ENCODE assay signal across 15 cellular contexts in the genomic region with DNA sequence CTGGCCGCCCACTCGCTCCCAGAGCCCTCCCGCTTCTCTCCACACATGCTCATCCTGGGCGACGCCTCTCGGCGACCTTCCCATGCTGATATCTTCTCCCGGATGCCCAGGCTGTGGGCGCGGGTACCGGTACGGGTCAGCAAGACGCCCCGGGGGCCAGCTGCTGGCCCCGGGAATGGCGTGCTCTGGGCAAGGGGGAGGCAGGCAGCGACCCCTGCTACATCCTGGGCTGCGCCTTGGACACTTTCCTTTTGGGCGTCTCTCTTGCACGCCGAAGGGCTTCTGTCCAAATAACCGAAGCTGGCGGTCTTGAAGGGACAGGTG.
"Had no signal": no experiment of that assay in that cellular context is flagged by ENCODE, and none has a peak within 500 bp of the region (broad histone marks: within the 10 kb centered on the region; RNA-seq: fewer than 3 reads in every experiment).

No MANE protein-coding gene starts in this region.

- ATAC-seq: body of pancreas; left ventricle myocardium superior; mucosa of descending colon; naive thymus-derived CD8-positive, alpha-beta T cell had no signal

- H3K4me3 ChIP-seq: body of pancreas, colonic mucosa, mucosa of descending colon, ovary had no signal

- H3K27me3 ChIP-seq: body of pancreas, colonic mucosa, ovary had no signal

- H3K36me3 ChIP-seq: ovary had no signal

- H3K27ac ChIP-seq: body of pancreas, colonic mucosa, ovary, VCaP had no signal

- H3K9me3 ChIP-seq: body of pancreas, colonic mucosa, mucosa of descending colon, ovary had no signal

- DNase-seq: activated CD4-positive, alpha-beta T cell treated with anti-CD3 and anti-CD28 coated beads, Interleukin-2, amount 50 U/mL, for 48 hours; activated T-cell treated with anti-CD3 and anti-CD28 coated beads for 4 hours; amniotic stem cell; body of pancreas; colonic mucosa; immature natural killer cell; kidney glomerular epithelial cell; left ventricle myocardium superior; mucosa of descending colon; naive thymus-derived CD8-positive, alpha-beta T cell; ovary; stimulated activated CD4-positive, alpha-beta T cell treated with anti-CD3 and anti-CD28 coated beads, Interleukin-2, amount 100 ng/mL, for 48 hours; SW 1271; T-helper 2 cell had no signal
